Comparison of ENCODE assay signal across 8 cellular contexts in genomic region chr3:168040624-168041208, GRCh38. TPM values are rescaled to one million over a fixed set of nuclear protein-coding genes. Genes with fewer than 3 reads are reported as not detected.
DNase-seq lines count a peak whose midpoint lies in the region; ATAC-seq and TF ChIP-seq lines count a peak whose summit lies in the region.

No MANE protein-coding gene starts in this region.

- CTCF ChIA-PET in naive thymus-derived CD4-positive, alpha-beta T cell (lab: Charles Lee): interaction anchor here (0.7 kb wide), 1 partner anchor 345 kb away, joined by 3 read pairs; no protein-coding TSS in a partner anchor

- no peaks in the 10 kb centered on the region for H3K27me3 ChIP-seq in left ventricle myocardium inferior (ENCODE audit: low read depth)
- H3K27me3 ChIP-seq in transverse colon: no peaks in the 10 kb centered on the region
- H3K27me3 ChIP-seq in naive thymus-derived CD4-positive, alpha-beta T cell (ENCODE audit: control insufficient read depth in 2 of 2, insufficient read depth in 2 of 2, low read length in 2 of 2): no peaks in the 10 kb centered on the region

- in situ Hi-C loops in transverse colon (cut with MboI; ENCODE audit: low pct_ligation_motif_present in 1 of 4, low pct_unique_long_range_greater_than_20kb in 1 of 4, low sequenced_read_pairs in 3 of 4): loop anchor here in 1 of 4 donors (5.0 kb wide), 1 partner anchor 127 kb away; no protein-coding TSS in a partner anchor

- WGBS in transverse colon (ENCODE audit: low coverage in 1 of 2), 2 donors: 80 to 88% methylated on average over 6 of the region's 6 CpGs

- peaks cover 0 to 3% (median 0%) of the 10 kb centered on the region in 5 donors for H3K27me3 Mint-ChIP-seq in naive thymus-derived CD4-positive, alpha-beta T cell

- no peak overlapping the region for H3K27ac Mint-ChIP-seq in naive thymus-derived CD4-positive, alpha-beta T cell

- POLR2A ChIA-PET in naive thymus-derived CD4-positive, alpha-beta T cell (lab: Charles Lee): no interaction called here

- ATAC-seq in GM18511 (IDR thresholded peaks at IDR 0.05; ENCODE audit: unreplicated experiment) (peak; percentile 79), HG02973 (IDR thresholded peaks at IDR 0.05; ENCODE audit: unreplicated experiment) (peak; percentile 88)
- no peak for ATAC-seq in naive thymus-derived CD4-positive, alpha-beta T cell

- TF ChIP-seq POLR2A in transverse colon (IDR thresholded peaks at IDR 0.05): no peak

- H3K9me3 Mint-ChIP-seq in naive thymus-derived CD4-positive, alpha-beta T cell: no peaks in the 10 kb centered on the region

- DNase-seq in AG09319 (ENCODE audit: extremely low read depth, low read depth) (peak; percentile 39), NCI-H2107 treated with DMSO at 0.1 percent for 48 hours (lab: John Stamatoyannopoulos, UW; ENCODE audit: unreplicated experiment) (peak; percentile 94), left ventricle myocardium inferior (no peak), transverse colon (no peak)
- no peak for DNase-seq in naive thymus-derived CD4-positive, alpha-beta T cell

- H3K4me1 ChIP-seq in left ventricle myocardium inferior (peaks cover 31% of the 10 kb centered on the region), transverse colon (no peaks in the 10 kb centered on the region)
- H3K4me1 ChIP-seq in naive thymus-derived CD4-positive, alpha-beta T cell (ENCODE audit: control insufficient read depth in 2 of 2, insufficient read depth in 2 of 2, low read length in 2 of 2): no peaks in the 10 kb centered on the region

- no peaks in the 10 kb centered on the region for H3K36me3 Mint-ChIP-seq in naive thymus-derived CD4-positive, alpha-beta T cell

- H3K4me3 ChIP-seq in left ventricle myocardium inferior (no peak overlapping the region), transverse colon (no peak overlapping the region)
- H3K4me3 ChIP-seq in naive thymus-derived CD4-positive, alpha-beta T cell (ENCODE audit: low read length): no peak overlapping the region

- intact Hi-C loops in left ventricle myocardium inferior (cut with micrococcal nuclease): loop anchor here (5.0 kb wide), 1 partner anchor 113 kb away; no protein-coding TSS in a partner anchor
- intact Hi-C loops in transverse colon (cut with DNase I; ENCODE audit: low total_unique reads): no loop called here
- intact Hi-C loops in naive thymus-derived CD4-positive, alpha-beta T cell (cut with micrococcal nuclease): loop anchor here (5.0 to 10.0 kb wide), 2 partner anchors 113 to 1704 kb away; no protein-coding TSS in a partner anchor

- no peak for TF ChIP-seq EP300 in transverse colon (IDR thresholded peaks at IDR 0.05; ENCODE audit: low read depth)

- peaks cover 61% of the 10 kb centered on the region for H3K36me3 ChIP-seq in left ventricle myocardium inferior
- peaks cover 0 to 23% (median 6%) of the 10 kb centered on the region in 4 donors for H3K36me3 ChIP-seq in transverse colon
- no peaks in the 10 kb centered on the region for H3K36me3 ChIP-seq in naive thymus-derived CD4-positive, alpha-beta T cell (ENCODE audit: control insufficient read depth in 2 of 3, insufficient read depth in 3 of 3, low read length in 3 of 3)

- TF ChIP-seq CTCF in AG09319 (IDR thresholded peaks at IDR 0.05; ENCODE audit: low read depth, low read length) (peak; percentile 84), VCaP (conservative IDR thresholded peaks at IDR 0.05) (peak; percentile 93), left ventricle myocardium inferior (IDR thresholded peaks at IDR 0.05; ENCODE audit: borderline replicate concordance) (peak; percentile 74), transverse colon (IDR thresholded peaks at IDR 0.05) (peak in 4 of 5 experiments; percentile 46 to 54 (median 52))

- H3K4me3 Mint-ChIP-seq in naive thymus-derived CD4-positive, alpha-beta T cell: no peak overlapping the region

- H3K4me1 Mint-ChIP-seq in naive thymus-derived CD4-positive, alpha-beta T cell: no peaks in the 10 kb centered on the region

- H3K27ac ChIP-seq in VCaP (peak overlapping the region; percentile 70), left ventricle myocardium inferior (replicated peaks) (no peak overlapping the region), transverse colon (no peak overlapping the region)
- H3K27ac ChIP-seq in naive thymus-derived CD4-positive, alpha-beta T cell (ENCODE audit: low read depth, low read length): no peak overlapping the region

- no peaks in the 10 kb centered on the region for H3K9me3 ChIP-seq in left ventricle myocardium inferior (replicated peaks)
- H3K9me3 ChIP-seq in transverse colon: no peaks in the 10 kb centered on the region
- no peaks in the 10 kb centered on the region for H3K9me3 ChIP-seq in naive thymus-derived CD4-positive, alpha-beta T cell (ENCODE audit: control insufficient read depth in 2 of 3, low read length in 3 of 3)

RNA-seq across cellular contexts. Expression of gene GOLIM4, which starts 55.0 kb away (rescaled TPM):
- total RNA-seq in left ventricle myocardium inferior: 74.8 TPM
- 100 to 1,000 TPM in 2 of 4 donors, 10 to 100 TPM in 2; 87.2 to 120 (median 101) TPM for total RNA-seq in transverse colon
- 1 to 10 TPM in 3 of 5 experiments, under 1 TPM in 2; 0.43 to 5.5 (median 1.0) TPM for total RNA-seq in naive thymus-derived CD4-positive, alpha-beta T cell
- not detected for polyA plus RNA-seq in naive thymus-derived CD4-positive, alpha-beta T cell

Comparison
In these comparisons a context has a peak if more than half of its experiments do, and no peak if none do; other contexts are left out.
1. DNase-seq: peak in AG09319 (single experiment) and NCI-H2107 treated with DMSO at 0.1 percent for 48 hours (single experiment); none in left ventricle myocardium inferior (single experiment), transverse colon (single experiment) and naive thymus-derived CD4-positive, alpha-beta T cell (0 of 9).
2. RNA of gene GOLIM4, which starts 55.0 kb away (total RNA-seq): 87.2 to 120 TPM in transverse colon and 74.8 TPM in left ventricle myocardium inferior (single experiment); 0.43 to 5.5 TPM in naive thymus-derived CD4-positive, alpha-beta T cell; every median in the first group is over 10 times any median in the second.
3. Peak in every context shown above with its lines, with median percentiles within 50 percentile points of each other: CTCF ChIP-seq.